ENCODE assay signal across 34 cellular contexts in genomic region chr6:144876689-144877088, GRCh38.
"Had no signal": no experiment of that assay in that cellular context is flagged by ENCODE, and none has a peak within 500 bp of the region (broad histone marks: within the 10 kb centered on the region; RNA-seq: fewer than 3 reads in every experiment).

No MANE protein-coding gene starts in this region.

- H3K27me3 ChIP-seq: MG63 had no signal

- DNase-seq: Karpas-422, Kasumi-1, MG63, MM.1S, MV-4-11, NCI-H1048, NCI-H1092, NCI-H1092 treated with DMSO at 0.1 percent for 48 hours, NCI-H1105, NCI-H1105 treated with DMSO at 0.1 percent for 48 hours, NCI-H1417, NCI-H1417 treated with DMSO at 0.1 percent for 48 hours, NCI-H1436, NCI-H1436 treated with DMSO at 0.1 percent for 48 hours, NCI-H146, NCI-H1694, NCI-H1694 treated with DMSO at 0.1 percent for 48 hours, NCI-H187, NCI-H187 treated with DMSO at 0.1 percent for 48 hours, NCI-H1930, NCI-H2029, NCI-H2029 treated with DMSO at 0.1 percent for 48 hours, NCI-H2081, NCI-H2081 treated with DMSO at 0.1 percent for 48 hours, NCI-H2107, NCI-H2171 treated with DMSO at 0.1 percent for 48 hours, NCI-H2227 treated with DMSO at 0.1 percent for 48 hours, NCI-H226, NCI-H345, NCI-H446, NCI-H446 treated with DMSO at 0.1 percent for 48 hours, NCI-H510A, NCI-H510A treated with DMSO at 0.1 percent for 48 hours, NCI-H524 had no signal

- H3K36me3 ChIP-seq: MG63 had no signal

- H3K4me3 ChIP-seq: MG63 had no signal
